In the genomic region with DNA sequence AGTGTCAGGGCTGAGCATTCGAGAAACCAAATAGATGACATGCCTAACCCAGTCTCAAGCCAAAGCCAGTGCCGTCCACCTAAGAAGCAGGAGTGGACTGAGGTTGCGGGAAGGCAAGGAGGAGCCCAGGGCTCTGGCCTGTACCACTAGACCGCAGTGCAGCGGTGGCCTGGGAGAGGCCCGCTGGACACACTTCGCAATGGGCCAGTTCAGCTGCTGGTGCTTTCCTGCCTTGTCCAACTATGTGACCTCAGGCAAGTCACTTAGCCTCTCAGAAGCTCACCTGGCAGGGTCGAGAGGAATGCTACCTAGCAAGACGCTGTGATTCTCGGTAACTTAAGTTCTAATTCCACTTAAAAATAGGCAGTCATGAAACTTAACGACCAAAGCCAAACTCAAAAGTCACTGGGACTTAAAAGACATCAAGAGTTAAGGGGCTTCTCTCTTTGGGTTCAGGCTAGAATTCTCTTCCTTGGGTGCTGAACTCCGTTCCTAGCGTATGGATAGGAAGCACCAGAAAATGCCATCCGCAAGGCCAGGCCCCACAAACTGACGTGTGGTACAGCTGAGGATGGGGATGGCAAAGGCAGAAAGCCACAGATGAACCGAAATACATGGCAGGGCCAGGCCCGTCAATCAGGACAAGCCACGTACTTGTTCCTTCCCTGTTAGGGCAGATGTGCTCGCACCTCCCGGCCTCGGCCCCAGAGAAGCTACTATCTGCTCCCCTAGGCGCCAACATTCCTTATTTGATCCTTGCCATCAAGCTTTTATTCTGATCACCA, we compare ENCODE assay signal across 1 cellular context.
TF ChIP-seq lines count a peak whose summit lies in the region.

No MANE protein-coding gene starts in this region.

TF ChIP-seq in H1, 55 proteins besides CTCF, POLR2A, EP300 and RAD21:
- TF ChIP-seq SUZ12 (IDR thresholded peaks at IDR 0.05; ENCODE audit: low read length) (no peak), TAF7 (optimal IDR thresholded peaks at IDR 0.05; ENCODE audit: borderline replicate concordance, low read depth, low read length) (no peak), SP2 (IDR thresholded peaks at IDR 0.05; ENCODE audit: low read length) (no peak), BCL11A (IDR thresholded peaks at IDR 0.05; ENCODE audit: low read depth in 2 of 2, low read length in 2 of 2) (no peak), EZH2 (IDR thresholded peaks at IDR 0.05; ENCODE audit: low read depth, low read length, severe bottlenecking) (no peak), TBP (IDR thresholded peaks at IDR 0.05; ENCODE audit: low read depth, low read length) (no peak), KDM1A (IDR thresholded peaks at IDR 0.05; ENCODE audit: borderline replicate concordance, low read length) (no peak), KDM5A (IDR thresholded peaks at IDR 0.05; ENCODE audit: low read length) (no peak), E2F6 (IDR thresholded peaks at IDR 0.05) (no peak), RNF2 (IDR thresholded peaks at IDR 0.05; ENCODE audit: borderline replicate concordance, low read depth, low read length, missing control alignments, poor library complexity, severe bottlenecking) (no peak), ASH2L (IDR thresholded peaks at IDR 0.05; ENCODE audit: low read length) (no peak), CBX5 (IDR thresholded peaks at IDR 0.05; ENCODE audit: low read depth, low read length) (no peak), HDAC6 (IDR thresholded peaks at IDR 0.05; ENCODE audit: low read depth, low read length) (no peak), RXRA (IDR thresholded peaks at IDR 0.05; ENCODE audit: insufficient read depth, low read depth, low read length) (no peak), EGR1 (IDR thresholded peaks at IDR 0.05; ENCODE audit: borderline replicate concordance, low read depth, low read length) (no peak), TEAD4 (IDR thresholded peaks at IDR 0.05; ENCODE audit: low read depth, low read length) (no peak), HDAC2 (IDR thresholded peaks at IDR 0.05; ENCODE audit: borderline replicate concordance in 1 of 2, low read depth in 2 of 2, low read length in 2 of 2) (no peak)
- TF ChIP-seq, protein P1, sequence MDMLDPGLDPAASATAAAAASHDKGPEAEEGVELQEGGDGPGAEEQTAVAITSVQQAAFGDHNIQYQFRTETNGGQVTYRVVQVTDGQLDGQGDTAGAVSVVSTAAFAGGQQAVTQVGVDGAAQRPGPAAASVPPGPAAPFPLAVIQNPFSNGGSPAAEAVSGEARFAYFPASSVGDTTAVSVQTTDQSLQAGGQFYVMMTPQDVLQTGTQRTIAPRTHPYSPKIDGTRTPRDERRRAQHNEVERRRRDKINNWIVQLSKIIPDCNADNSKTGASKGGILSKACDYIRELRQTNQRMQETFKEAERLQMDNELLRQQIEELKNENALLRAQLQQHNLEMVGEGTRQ (IDR thresholded peaks at IDR 0.05; ENCODE audit: low read length), result no peak
